18 cellular contexts compared by ENCODE assay signal in the genomic region with DNA sequence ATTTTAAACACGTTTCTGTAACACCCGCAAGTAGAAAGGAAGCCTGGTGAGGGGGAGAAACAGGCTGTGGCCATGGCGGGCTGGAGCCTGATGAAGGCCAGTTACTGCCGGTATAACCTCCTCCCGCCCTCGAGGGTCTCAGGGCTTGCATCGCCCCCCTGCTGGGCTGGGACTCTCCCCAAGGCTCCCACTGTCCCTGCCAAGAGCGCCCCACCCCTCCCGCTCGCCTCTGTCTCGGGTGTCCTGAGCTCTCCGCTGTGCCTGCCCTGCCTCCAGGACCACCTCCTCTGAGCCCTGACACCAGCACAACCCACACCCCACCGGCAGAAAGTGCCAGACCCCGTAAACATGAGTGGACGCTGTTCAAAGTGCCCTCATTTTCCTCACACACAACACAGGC. TPM values are rescaled to one million over a fixed set of nuclear protein-coding genes. Genes with fewer than 3 reads are reported as not detected.
DNase-seq lines count a peak whose midpoint lies in the region; ATAC-seq, FAIRE-seq and TF ChIP-seq lines count a peak whose summit lies in the region.
"Had no signal": no experiment of that assay in that cellular context is flagged by ENCODE, and none has a peak within 500 bp of the region (broad histone marks: within the 10 kb centered on the region; RNA-seq: fewer than 3 reads in every experiment).

No MANE protein-coding gene starts in this region.

- H3K4me3 Mint-ChIP-seq in activated CD4-positive, alpha-beta T cell treated with anti-CD3 and anti-CD28 coated beads for 36 hours: no peak overlapping the region
- no peak overlapping the region for H3K4me3 Mint-ChIP-seq in activated CD4-positive, alpha-beta T cell treated with anti-CD3 and anti-CD28 coated beads, Interleukin-2, amount 10 ng/mL, durations not matched to agents 24 days and 14 days
- no peak overlapping the region for H3K4me3 Mint-ChIP-seq in stimulated activated naive CD8-positive, alpha-beta T cell treated with anti-CD3 and anti-CD28 coated beads, Interleukin-15, Interleukin-2, amounts not matched to agents 100 ng/mL and 50 ng/mL, for 24 hours

- H3K4me1 ChIP-seq in kidney (ENCODE audit: control insufficient read depth in 1 of 2, insufficient read depth in 1 of 2, low read depth in 1 of 2, low read length in 2 of 2): peaks cover 13 to 35% of the 10 kb centered on the region in 2 donors

- H3K9me3 ChIP-seq in kidney (ENCODE audit: control insufficient read depth in 1 of 2, low read length in 2 of 2): no peaks in the 10 kb centered on the region
- H3K9me3 ChIP-seq: MG63 had no signal

- CTCF ChIA-PET in activated CD4-positive, alpha-beta T cell treated with anti-CD3 and anti-CD28 coated beads for 36 hours (lab: Charles Lee): no interaction called here

- peaks cover 13% of the 10 kb centered on the region for H3K36me3 Mint-ChIP-seq in activated CD4-positive, alpha-beta T cell treated with anti-CD3 and anti-CD28 coated beads for 36 hours (ENCODE audit: low read depth)
- H3K36me3 Mint-ChIP-seq in activated CD4-positive, alpha-beta T cell treated with anti-CD3 and anti-CD28 coated beads, Interleukin-2, amount 10 ng/mL, durations not matched to agents 24 days and 14 days (ENCODE audit: low read depth): peaks cover 43% of the 10 kb centered on the region
- peaks cover 40% of the 10 kb centered on the region for H3K36me3 Mint-ChIP-seq in stimulated activated naive CD8-positive, alpha-beta T cell treated with anti-CD3 and anti-CD28 coated beads, Interleukin-15, Interleukin-2, amounts not matched to agents 100 ng/mL and 50 ng/mL, for 24 hours (ENCODE audit: low read depth)

- POLR2A ChIA-PET in activated CD4-positive, alpha-beta T cell treated with anti-CD3 and anti-CD28 coated beads for 36 hours (lab: Charles Lee): no interaction called here

- no peak for TF ChIP-seq CTCF in kidney (IDR thresholded peaks at IDR 0.05; ENCODE audit: borderline replicate concordance, extremely low read depth, insufficient read depth)

- H3K27me3 Mint-ChIP-seq in activated CD4-positive, alpha-beta T cell treated with anti-CD3 and anti-CD28 coated beads for 36 hours: no peaks in the 10 kb centered on the region
- no peaks in the 10 kb centered on the region for H3K27me3 Mint-ChIP-seq in activated CD4-positive, alpha-beta T cell treated with anti-CD3 and anti-CD28 coated beads, Interleukin-2, amount 10 ng/mL, durations not matched to agents 24 days and 14 days
- no peaks in the 10 kb centered on the region for H3K27me3 Mint-ChIP-seq in stimulated activated naive CD8-positive, alpha-beta T cell treated with anti-CD3 and anti-CD28 coated beads, Interleukin-15, Interleukin-2, amounts not matched to agents 100 ng/mL and 50 ng/mL, for 24 hours

- H3K27ac Mint-ChIP-seq in activated CD4-positive, alpha-beta T cell treated with anti-CD3 and anti-CD28 coated beads for 36 hours: peak overlapping the region; percentile 42
- H3K27ac Mint-ChIP-seq in activated CD4-positive, alpha-beta T cell treated with anti-CD3 and anti-CD28 coated beads, Interleukin-2, amount 10 ng/mL, durations not matched to agents 24 days and 14 days: no peak overlapping the region
- peak overlapping the region; percentile 40 for H3K27ac Mint-ChIP-seq in stimulated activated naive CD8-positive, alpha-beta T cell treated with anti-CD3 and anti-CD28 coated beads, Interleukin-15, Interleukin-2, amounts not matched to agents 100 ng/mL and 50 ng/mL, for 24 hours

- no peak for DNase-seq in activated CD4-positive, alpha-beta T cell treated with anti-CD3 and anti-CD28 coated beads for 36 hours
- DNase-seq in activated CD4-positive, alpha-beta T cell treated with anti-CD3 and anti-CD28 coated beads, Interleukin-2, amount 10 ng/mL, durations not matched to agents 24 days and 14 days: no peak
- no peak for DNase-seq in stimulated activated naive CD8-positive, alpha-beta T cell treated with anti-CD3 and anti-CD28 coated beads, Interleukin-15, Interleukin-2, amounts not matched to agents 100 U/mL and 50 U/mL, for 24 hours
- DNase-seq in kidney: peak; percentile 73
- DNase-seq in DMS53 treated with DMSO at 0.1 percent for 48 hours (lab: John Stamatoyannopoulos, UW; ENCODE audit: unreplicated experiment): no peak
- no peak for DNase-seq in NCI-H2196 treated with DMSO at 0.1 percent for 48 hours (lab: John Stamatoyannopoulos, UW; ENCODE audit: unreplicated experiment)
- no peak for DNase-seq in activated gamma-delta T cell (lab: John Stamatoyannopoulos, UW)
- DNase-seq: C1 segment of cervical spinal cord, DMS79 treated with DMSO at 0.1 percent for 48 hours, H7, MG63, NCI-H1105, NCI-H1694 treated with DMSO at 0.1 percent for 48 hours, NCI-H69 had no signal

- H3K9me3 Mint-ChIP-seq in activated CD4-positive, alpha-beta T cell treated with anti-CD3 and anti-CD28 coated beads for 36 hours (ENCODE audit: low read depth): no peaks in the 10 kb centered on the region
- no peaks in the 10 kb centered on the region for H3K9me3 Mint-ChIP-seq in activated CD4-positive, alpha-beta T cell treated with anti-CD3 and anti-CD28 coated beads, Interleukin-2, amount 10 ng/mL, durations not matched to agents 24 days and 14 days
- no peaks in the 10 kb centered on the region for H3K9me3 Mint-ChIP-seq in stimulated activated naive CD8-positive, alpha-beta T cell treated with anti-CD3 and anti-CD28 coated beads, Interleukin-15, Interleukin-2, amounts not matched to agents 100 ng/mL and 50 ng/mL, for 24 hours

- H3K9ac ChIP-seq in kidney (ENCODE audit: low read length in 2 of 2): no peak overlapping the region

- intact Hi-C loops in activated CD4-positive, alpha-beta T cell treated with anti-CD3 and anti-CD28 coated beads for 36 hours (cut with DNase I, micrococcal nuclease): no loop called here
- intact Hi-C loops in activated CD4-positive, alpha-beta T cell treated with anti-CD3 and anti-CD28 coated beads, Interleukin-2, amount 10 ng/mL, durations not matched to agents 24 days and 14 days (cut with micrococcal nuclease): no loop called here
- intact Hi-C loops in kidney (cut with DNase I): no loop called here

- no peak overlapping the region for H3K27ac ChIP-seq in kidney (ENCODE audit: low read depth in 2 of 2, low read length in 2 of 2)
- H3K27ac ChIP-seq: 22Rv1 had no signal

- ATAC-seq in activated CD4-positive, alpha-beta T cell treated with anti-CD3 and anti-CD28 coated beads for 36 hours: no peak
- ATAC-seq in stimulated activated naive CD8-positive, alpha-beta T cell treated with anti-CD3 and anti-CD28 coated beads, Interleukin-15, Interleukin-2, amounts not matched to agents 100 U/mL and 50 U/mL, for 24 hours: no peak

- FAIRE-seq in kidney (lab: Jason Lieb, UNC): no peak
- FAIRE-seq: G401.6, GM12891 had no signal

- H3K4me1 Mint-ChIP-seq in activated CD4-positive, alpha-beta T cell treated with anti-CD3 and anti-CD28 coated beads for 36 hours: peaks cover 20% of the 10 kb centered on the region
- H3K4me1 Mint-ChIP-seq in activated CD4-positive, alpha-beta T cell treated with anti-CD3 and anti-CD28 coated beads, Interleukin-2, amount 10 ng/mL, durations not matched to agents 24 days and 14 days: no peaks in the 10 kb centered on the region
- H3K4me1 Mint-ChIP-seq in stimulated activated naive CD8-positive, alpha-beta T cell treated with anti-CD3 and anti-CD28 coated beads, Interleukin-15, Interleukin-2, amounts not matched to agents 100 ng/mL and 50 ng/mL, for 24 hours (ENCODE audit: low read depth): peaks cover 19% of the 10 kb centered on the region

- no peak overlapping the region for H3K4me3 ChIP-seq in kidney (ENCODE audit: low read length in 2 of 2)
- H3K4me3 ChIP-seq: MG63 had no signal

- peaks cover 11 to 22% of the 10 kb centered on the region in 2 donors for H3K36me3 ChIP-seq in kidney (ENCODE audit: control insufficient read depth in 1 of 2, insufficient read depth in 2 of 2, low read length in 2 of 2)

RNA-seq across cellular contexts. Expression of a gene that starts 18.7 kb away (rescaled TPM):
- total RNA-seq in activated CD4-positive, alpha-beta T cell treated with anti-CD3 and anti-CD28 coated beads for 36 hours: 10 to 100 TPM; 12.6 to 17.5 TPM
- total RNA-seq in activated CD4-positive, alpha-beta T cell treated with anti-CD3 and anti-CD28 coated beads, Interleukin-2, amount 10 ng/mL, durations not matched to agents 24 days and 14 days: 19.9 and 20.8 TPM in 2 replicates
- total RNA-seq in kidney: 40.9 TPM
- polyA plus RNA-seq in kidney (ENCODE audit: insufficient read depth, low read depth, low replicate concordance): 49.5 TPM

RNA-seq across cellular contexts. Expression of a gene that starts 59.0 kb away (rescaled TPM):
- 10 to 100 TPM; 48.1 to 60.0 TPM for total RNA-seq in activated CD4-positive, alpha-beta T cell treated with anti-CD3 and anti-CD28 coated beads for 36 hours
- total RNA-seq in activated CD4-positive, alpha-beta T cell treated with anti-CD3 and anti-CD28 coated beads, Interleukin-2, amount 10 ng/mL, durations not matched to agents 24 days and 14 days: 91.4 and 101 TPM in 2 replicates
- 37.4 TPM for total RNA-seq in kidney
- 27.7 TPM for polyA plus RNA-seq in kidney (ENCODE audit: insufficient read depth, low read depth, low replicate concordance)

RNA-seq across cellular contexts. Expression of a gene that starts 59.7 kb away (rescaled TPM):
- 10 to 100 TPM in 1 of 2 experiments, 1 to 10 TPM in 1; 9.8 to 11.0 TPM for total RNA-seq in activated CD4-positive, alpha-beta T cell treated with anti-CD3 and anti-CD28 coated beads for 36 hours
- 9.8 and 11.6 TPM in 2 replicates for total RNA-seq in activated CD4-positive, alpha-beta T cell treated with anti-CD3 and anti-CD28 coated beads, Interleukin-2, amount 10 ng/mL, durations not matched to agents 24 days and 14 days
- total RNA-seq in kidney: 38.0 TPM
- polyA plus RNA-seq in kidney (ENCODE audit: insufficient read depth, low read depth, low replicate concordance): 13.5 TPM
